8 cellular contexts compared by ENCODE assay signal in genomic region chr1:92784639-92785500, GRCh38. TPM values are rescaled to one million over a fixed set of nuclear protein-coding genes. Genes with fewer than 3 reads are reported as not detected.
DNase-seq lines count a peak whose midpoint lies in the region; ATAC-seq and TF ChIP-seq lines count a peak whose summit lies in the region.

Gene EVI5, minus strand, starts transcription at chr1:92785108. Its CDS starts 48,562 bp downstream, at chr1:92736546.

- peak within 1 kb of the TSS; percentile 90 for H2AFZ ChIP-seq in neural progenitor cell (replicated peaks)

- peak; percentile 92 for DNase-seq in GDM1 (lab: John Stamatoyannopoulos, UW)
- peak; percentile 97 to 99 for DNase-seq in HAP-1 (ENCODE audit: low spot score in 2 of 2)
- peak; percentile 96 for DNase-seq in MG63
- DNase-seq in SIG-M5 (lab: John Stamatoyannopoulos, UW): peak; percentile 81
- peak; percentile 13 to 61 (median 41) for DNase-seq in activated naive CD4-positive, alpha-beta T cell (lab: John Stamatoyannopoulos, UW)
- DNase-seq in foreskin keratinocyte: peak; percentile 89 to 93
- DNase-seq in neural progenitor cell (ENCODE audit: low spot score): peak; percentile 99
- DNase-seq in stromal cell of bone marrow (ENCODE audit: low read depth): peak; percentile 93

- H3K9ac ChIP-seq in neural progenitor cell: peak within 1 kb of the TSS; percentile 33

- peaks cover 8% of the 10 kb centered on the region for H3K4me1 ChIP-seq in HAP-1
- no peaks in the 10 kb centered on the region for H3K4me1 ChIP-seq in foreskin keratinocyte
- no peaks in the 10 kb centered on the region for H3K4me1 ChIP-seq in neural progenitor cell

- H3K4me3 ChIP-seq in HAP-1 (peak within 1 kb of the TSS; percentile 96), MG63 (peak within 1 kb of the TSS; percentile 81), neural progenitor cell (peak within 1 kb of the TSS; percentile 70)

- no peaks in the 10 kb centered on the region for H3K36me3 ChIP-seq in HAP-1 (replicated peaks)
- no peaks in the 10 kb centered on the region for H3K36me3 ChIP-seq in MG63
- H3K36me3 ChIP-seq in neural progenitor cell: no peaks in the 10 kb centered on the region

- in situ Hi-C loops in HAP-1 (cut with MboI; ENCODE audit: low sequenced_read_pairs): no loop called here

- no peaks in the 10 kb centered on the region for H3K9me3 Mint-ChIP-seq in neural progenitor cell

- H3K27me3 ChIP-seq in HAP-1 (ENCODE audit: low read depth): no peaks in the 10 kb centered on the region
- no peaks in the 10 kb centered on the region for H3K27me3 ChIP-seq in MG63
- H3K27me3 ChIP-seq in foreskin keratinocyte: no peaks in the 10 kb centered on the region
- H3K27me3 ChIP-seq in neural progenitor cell: peaks cover 4% of the 10 kb centered on the region

- H3K79me2 ChIP-seq in neural progenitor cell (ENCODE audit: low read depth): peaks cover 40% of the 10 kb centered on the region

- H3K4me2 ChIP-seq in neural progenitor cell: peak within 1 kb of the TSS; percentile 84

- peaks cover 11% of the 10 kb centered on the region for H3K27me3 Mint-ChIP-seq in neural progenitor cell (ENCODE audit: insufficient read depth, low read depth)

- H3F3A ChIP-seq in neural progenitor cell (ENCODE audit: low read depth): peaks cover 27% of the 10 kb centered on the region

- H3K36me3 Mint-ChIP-seq in neural progenitor cell: peaks cover 8% of the 10 kb centered on the region

- H3K4me1 Mint-ChIP-seq in neural progenitor cell: peaks cover 18% of the 10 kb centered on the region

- H4K20me1 ChIP-seq in neural progenitor cell (ENCODE audit: low read depth): no peaks in the 10 kb centered on the region

- ATAC-seq in foreskin keratinocyte: peak; percentile 94

- no peak for TF ChIP-seq CTCF in foreskin keratinocyte (conservative IDR thresholded peaks at IDR 0.05)
- no peak for TF ChIP-seq CTCF in neural progenitor cell (IDR thresholded peaks at IDR 0.05)

- peak within 1 kb of the TSS; percentile 60 for H3K27ac Mint-ChIP-seq in neural progenitor cell

- H3K9me3 ChIP-seq in HAP-1 (no peaks in the 10 kb centered on the region), MG63 (no peaks in the 10 kb centered on the region), neural progenitor cell (ENCODE audit: low read depth) (no peaks in the 10 kb centered on the region)

- peak within 1 kb of the TSS; percentile 90 for H3K4me3 Mint-ChIP-seq in neural progenitor cell

- peak within 1 kb of the TSS; percentile 68 for H3K27ac ChIP-seq in foreskin keratinocyte
- peak within 1 kb of the TSS; percentile 55 for H3K27ac ChIP-seq in neural progenitor cell

RNA-seq across cellular contexts. Expression of gene EVI5, which starts in this region (rescaled TPM):
- 12.8 and 17.2 TPM in 2 replicates for total RNA-seq in MG63 (2014; rRNA removed; shearing (Covaris generic); ENCODE audit: low replicate concordance)
- 31.5 and 38.5 TPM in 2 replicates for total RNA-seq in foreskin keratinocyte
- polyA plus RNA-seq in foreskin keratinocyte: 2.6 and 3.3 TPM in 2 replicates
- 13.7 TPM in 2 replicates for total RNA-seq in neural progenitor cell (ENCODE audit: low replicate concordance)

Comparison
In these comparisons a context has a peak if more than half of its experiments do, and no peak if none do; other contexts are left out.
1. Peak in every context shown above with its lines: DNase-seq, ATAC-seq, H3K4me3 ChIP-seq and H3K27ac ChIP-seq.
2. DNase-seq: peak in every context shown above with its lines; median percentile 99 in neural progenitor cell; 98 in HAP-1; 96 in MG63; 93 in stromal cell of bone marrow; 92 in GDM1; 91 in foreskin keratinocyte; 81 in SIG-M5; 41 in activated naive CD4-positive, alpha-beta T cell.